In the genomic region with DNA sequence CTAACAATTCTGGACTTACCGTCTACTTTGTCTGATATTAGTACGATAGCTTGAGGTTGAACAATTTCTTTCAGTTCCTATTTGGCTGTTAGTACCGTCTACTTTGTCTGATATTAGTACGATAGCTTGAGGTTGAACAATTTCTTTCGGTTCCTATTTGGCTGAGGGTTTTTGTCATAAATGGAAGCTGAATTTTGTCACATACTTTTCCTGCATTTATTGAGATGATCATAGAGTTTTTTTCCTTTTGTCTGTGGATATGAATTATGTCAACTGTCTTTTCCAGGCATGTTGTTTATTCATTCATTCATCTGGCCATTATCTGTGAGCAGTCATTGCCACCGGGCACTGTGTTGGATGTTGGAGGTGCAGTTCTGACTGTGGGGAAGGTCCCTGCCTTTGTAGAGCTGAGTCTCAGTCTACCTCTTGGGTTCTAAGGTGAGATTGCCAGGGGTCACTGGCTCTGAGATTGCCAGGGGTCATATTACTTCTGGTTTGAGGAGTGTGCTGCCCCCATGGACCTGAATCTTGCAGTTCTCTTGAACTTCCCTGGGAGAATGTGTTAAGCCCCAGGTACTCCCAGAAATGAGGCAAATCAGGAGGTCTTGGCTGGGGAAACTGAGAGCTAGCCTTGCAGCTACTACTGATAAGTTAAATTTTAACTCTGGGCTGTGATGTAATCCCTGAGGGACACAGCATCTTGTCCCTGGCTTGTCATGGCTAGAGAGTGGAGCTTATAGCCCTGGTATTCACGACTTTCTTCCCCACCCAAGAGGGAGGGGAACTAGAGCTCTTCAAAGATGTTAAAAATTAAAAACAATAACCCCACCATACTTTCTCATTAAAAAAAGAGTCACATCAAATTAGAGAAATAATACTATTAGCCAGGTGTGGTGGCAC, we compare ENCODE assay signal across 13 cellular contexts.
DNase-seq lines count a peak whose midpoint lies in the region; ATAC-seq lines count a peak whose summit lies in the region.
"Had no signal": no experiment of that assay in that cellular context is flagged by ENCODE, and none has a peak within 500 bp of the region (broad histone marks: within the 10 kb centered on the region; RNA-seq: fewer than 3 reads in every experiment).

No MANE protein-coding gene starts in this region.

- peaks cover 27% of the 10 kb centered on the region for H3K4me1 Mint-ChIP-seq in stimulated activated memory B cell treated with anti-CD40 and anti-IgM and Interleukin-4, amounts not matched to agents 10 μg/mL and 1 μg/mL and 100 μg/mL, for 72 hours
- no peaks in the 10 kb centered on the region for H3K4me1 Mint-ChIP-seq in activated CD4-positive, alpha-beta T cell treated with anti-CD3 and anti-CD28 coated beads, Interleukin-2, amount 10 ng/mL, durations not matched to agents 24 days and 14 days

- H3K27ac Mint-ChIP-seq in stimulated activated memory B cell treated with anti-CD40 and anti-IgM and Interleukin-4, amounts not matched to agents 10 μg/mL and 1 μg/mL and 100 μg/mL, for 72 hours, result peak overlapping the region; percentile 31
- H3K27ac Mint-ChIP-seq in activated CD4-positive, alpha-beta T cell treated with anti-CD3 and anti-CD28 coated beads, Interleukin-2, amount 10 ng/mL, durations not matched to agents 24 days and 14 days, result no peak overlapping the region
- H3K27ac Mint-ChIP-seq: IgD-negative memory B cell had no signal

- no peaks in the 10 kb centered on the region for H3K36me3 Mint-ChIP-seq in stimulated activated memory B cell treated with anti-CD40 and anti-IgM and Interleukin-4, amounts not matched to agents 10 μg/mL and 1 μg/mL and 100 μg/mL, for 72 hours
- no peaks in the 10 kb centered on the region for H3K36me3 Mint-ChIP-seq in activated CD4-positive, alpha-beta T cell treated with anti-CD3 and anti-CD28 coated beads, Interleukin-2, amount 10 ng/mL, durations not matched to agents 24 days and 14 days (ENCODE audit: low read depth)

- peak; percentile 30 for DNase-seq in activated effector memory CD4-positive, alpha-beta T cell treated with anti-CD3 and anti-CD28 coated beads, Interleukin-2, amount 50 U/mL, for 16 hours
- DNase-seq in activated effector memory CD4-positive, alpha-beta T cell treated with Interleukin-2 at 50 U/mL for 16 hours, result no peak
- DNase-seq in RKO (ENCODE audit: low spot score) (no peak), 8988T (no peak)
- DNase-seq in activated CD4-positive, alpha-beta T cell treated with anti-CD3 and anti-CD28 coated beads, Interleukin-2, amount 10 ng/mL, durations not matched to agents 24 days and 14 days, result no peak
- DNase-seq: activated gamma-delta T cell; NCI-H526; stimulated activated CD4-positive, alpha-beta T cell treated with anti-CD3 and anti-CD28 coated beads, Interleukin-2, amount 100 ng/mL, for 24 hours had no signal

- ATAC-seq in GM21786 (IDR thresholded peaks at IDR 0.05; ENCODE audit: unreplicated experiment) (peak; percentile 88), HG03354 (IDR thresholded peaks at IDR 0.05; ENCODE audit: poor library complexity, severe bottlenecking, unreplicated experiment) (peak; percentile 93)
- peak; percentile 82 for ATAC-seq in stimulated activated memory B cell treated with anti-CD40 and anti-IgM and Interleukin-4, amounts not matched to agents 10 μg/mL and 1 μg/mL and 100 μg/mL, for 72 hours

- H3K9me3 Mint-ChIP-seq in stimulated activated memory B cell treated with anti-CD40 and anti-IgM and Interleukin-4, amounts not matched to agents 10 μg/mL and 1 μg/mL and 100 μg/mL, for 72 hours, result no peaks in the 10 kb centered on the region
- H3K9me3 Mint-ChIP-seq in activated CD4-positive, alpha-beta T cell treated with anti-CD3 and anti-CD28 coated beads, Interleukin-2, amount 10 ng/mL, durations not matched to agents 24 days and 14 days, result no peaks in the 10 kb centered on the region
- H3K9me3 Mint-ChIP-seq: neural crest cell had no signal

- intact Hi-C loops in activated CD4-positive, alpha-beta T cell treated with anti-CD3 and anti-CD28 coated beads, Interleukin-2, amount 10 ng/mL, durations not matched to agents 24 days and 14 days (cut with micrococcal nuclease), result no loop called here

- H3K4me3 Mint-ChIP-seq in stimulated activated memory B cell treated with anti-CD40 and anti-IgM and Interleukin-4, amounts not matched to agents 10 μg/mL and 1 μg/mL and 100 μg/mL, for 72 hours, result peak overlapping the region; percentile 38
- H3K4me3 Mint-ChIP-seq in activated CD4-positive, alpha-beta T cell treated with anti-CD3 and anti-CD28 coated beads, Interleukin-2, amount 10 ng/mL, durations not matched to agents 24 days and 14 days, result no peak overlapping the region
- H3K4me3 Mint-ChIP-seq: neural crest cell had no signal

- peaks cover 45% of the 10 kb centered on the region for H3K27me3 Mint-ChIP-seq in stimulated activated memory B cell treated with anti-CD40 and anti-IgM and Interleukin-4, amounts not matched to agents 10 μg/mL and 1 μg/mL and 100 μg/mL, for 72 hours
- peaks cover 7% of the 10 kb centered on the region for H3K27me3 Mint-ChIP-seq in activated CD4-positive, alpha-beta T cell treated with anti-CD3 and anti-CD28 coated beads, Interleukin-2, amount 10 ng/mL, durations not matched to agents 24 days and 14 days
